In genomic region chr6:68911811-68912210, GRCh38 we compare ENCODE assay signal across 31 cellular contexts.
"Had no signal": no experiment of that assay in that cellular context is flagged by ENCODE, and none has a peak within 500 bp of the region (broad histone marks: within the 10 kb centered on the region; RNA-seq: fewer than 3 reads in every experiment).

No MANE protein-coding gene starts in this region.

- DNase-seq: activated CD4-positive, alpha-beta memory T cell treated with anti-CD3 and anti-CD28 coated beads, Interleukin-2, amount 10 ng/mL, durations not matched to agents 7 days and 5 days; activated CD4-positive, alpha-beta T cell treated with anti-CD3 and anti-CD28 coated beads for 36 hours; activated gamma-delta T cell; activated naive CD4-positive, alpha-beta T cell treated with Interleukin-2 at 50 U/mL for 16 hours; activated T-cell treated with anti-CD3 and anti-CD28 coated beads, Interleukin-2, amount 50 U/mL, for 1 hour; activated T-cell treated with anti-CD3 and anti-CD28 coated beads, Interleukin-2, amount 50 U/mL, for 72 hours; amniotic stem cell; aorta; Kasumi-1; KG1; MG63; NCI-H1048; NCI-H1105 treated with DMSO at 0.1 percent for 48 hours; NCI-H1436; NCI-H1694; NCI-H2029; NCI-H510A; NCI-H526; NCI-H748 treated with DMSO at 0.1 percent for 48 hours; NK-92 treated with Interleukin-12 subunit alpha and Interleukin-12 subunit beta, amount 100 ng/mL, for 24 hours; OCI-M1; SHP77; SJCRH30; SK-N-SH had no signal

- H3K27ac Mint-ChIP-seq: activated CD4-positive, alpha-beta memory T cell treated with anti-CD3 and anti-CD28 coated beads, Interleukin-2, amount 10 ng/mL, durations not matched to agents 7 days and 5 days; activated CD4-positive, alpha-beta T cell treated with anti-CD3 and anti-CD28 coated beads for 36 hours; activated naive CD4-positive, alpha-beta T cell treated with anti-CD3 and anti-CD28 coated beads, Interleukin-2, amount 50 U/mL, for 24 hours; activated T-cell treated with anti-CD3 and anti-CD28 coated beads, Interleukin-2, amount 50 U/mL, for 72 hours; activated T-helper 17 cell treated with anti-CD3 and anti-CD28 coated beads, Interleukin-2, amount 50 U/mL, for 72 hours; IgD-negative memory B cell; T-helper 1 cell treated with Interleukin-12 subunit alpha and Interleukin-12 subunit beta and Interleukin-4 antibody, amounts not matched to agents 30 μg/mL and 1 μg/mL, for 36 hours; T-helper 2 cell treated with Interferon-gamma antibody and Interleukin-4, amounts not matched to agents 5 μg/mL and 100 μg/mL, for 36 hours; WTC11 had no signal

- H3K4me3 Mint-ChIP-seq: activated CD4-positive, alpha-beta memory T cell treated with anti-CD3 and anti-CD28 coated beads, Interleukin-2, amount 10 ng/mL, durations not matched to agents 7 days and 5 days; activated CD4-positive, alpha-beta T cell treated with anti-CD3 and anti-CD28 coated beads for 36 hours; activated naive CD4-positive, alpha-beta T cell treated with anti-CD3 and anti-CD28 coated beads, Interleukin-2, amount 50 U/mL, for 24 hours; activated T-cell treated with anti-CD3 and anti-CD28 coated beads, Interleukin-2, amount 50 U/mL, for 72 hours; activated T-helper 17 cell treated with anti-CD3 and anti-CD28 coated beads, Interleukin-2, amount 50 U/mL, for 72 hours; central memory CD8-positive, alpha-beta T cell; IgD-negative memory B cell; T-helper 1 cell treated with Interleukin-12 subunit alpha and Interleukin-12 subunit beta and Interleukin-4 antibody, amounts not matched to agents 30 μg/mL and 1 μg/mL, for 36 hours; T-helper 2 cell treated with Interferon-gamma antibody and Interleukin-4, amounts not matched to agents 5 μg/mL and 100 μg/mL, for 36 hours; WTC11 had no signal

- H3K27me3 Mint-ChIP-seq: activated CD4-positive, alpha-beta memory T cell treated with anti-CD3 and anti-CD28 coated beads, Interleukin-2, amount 10 ng/mL, durations not matched to agents 7 days and 5 days; activated CD4-positive, alpha-beta T cell treated with anti-CD3 and anti-CD28 coated beads for 36 hours; activated naive CD4-positive, alpha-beta T cell treated with anti-CD3 and anti-CD28 coated beads, Interleukin-2, amount 50 U/mL, for 24 hours; activated T-helper 17 cell treated with anti-CD3 and anti-CD28 coated beads, Interleukin-2, amount 50 U/mL, for 72 hours; central memory CD8-positive, alpha-beta T cell; IgD-negative memory B cell had no signal

- H3K9me3 Mint-ChIP-seq: activated T-helper 17 cell treated with anti-CD3 and anti-CD28 coated beads, Interleukin-2, amount 50 U/mL, for 72 hours; T-helper 1 cell treated with Interleukin-12 subunit alpha and Interleukin-12 subunit beta and Interleukin-4 antibody, amounts not matched to agents 30 μg/mL and 1 μg/mL, for 36 hours; T-helper 2 cell treated with Interferon-gamma antibody and Interleukin-4, amounts not matched to agents 5 μg/mL and 100 μg/mL, for 36 hours had no signal

- H3K4me1 Mint-ChIP-seq: activated CD4-positive, alpha-beta memory T cell treated with anti-CD3 and anti-CD28 coated beads, Interleukin-2, amount 10 ng/mL, durations not matched to agents 7 days and 5 days; activated CD4-positive, alpha-beta T cell treated with anti-CD3 and anti-CD28 coated beads for 36 hours; activated naive CD4-positive, alpha-beta T cell treated with anti-CD3 and anti-CD28 coated beads, Interleukin-2, amount 50 U/mL, for 24 hours; activated T-helper 17 cell treated with anti-CD3 and anti-CD28 coated beads, Interleukin-2, amount 50 U/mL, for 72 hours; central memory CD8-positive, alpha-beta T cell; IgD-negative memory B cell; WTC11 had no signal

- H3K36me3 Mint-ChIP-seq: activated naive CD4-positive, alpha-beta T cell treated with anti-CD3 and anti-CD28 coated beads, Interleukin-2, amount 50 U/mL, for 24 hours; IgD-negative memory B cell had no signal
